In genomic region chr17:38284654-38285174, GRCh38 we compare ENCODE assay signal across 6 cellular contexts. TPM values are rescaled to one million over a fixed set of nuclear protein-coding genes. Genes with fewer than 3 reads are reported as not detected.
"Had no signal": no experiment of that assay in that cellular context is flagged by ENCODE, and none has a peak within 500 bp of the region (broad histone marks: within the 10 kb centered on the region; RNA-seq: fewer than 3 reads in every experiment).

No MANE protein-coding gene starts in this region.

RNA-seq across cellular contexts. Expression of gene GPR179, which starts 59.0 kb away (rescaled TPM):
- total RNA-seq: foreskin keratinocyte, glomerular endothelial cell, pulmonary artery endothelial cell, right atrium auricular region, T-helper 17 cell had no signal
- polyA plus RNA-seq: foreskin keratinocyte; naive thymus-derived CD4-positive, alpha-beta T cell had no signal
